In the genomic region with DNA sequence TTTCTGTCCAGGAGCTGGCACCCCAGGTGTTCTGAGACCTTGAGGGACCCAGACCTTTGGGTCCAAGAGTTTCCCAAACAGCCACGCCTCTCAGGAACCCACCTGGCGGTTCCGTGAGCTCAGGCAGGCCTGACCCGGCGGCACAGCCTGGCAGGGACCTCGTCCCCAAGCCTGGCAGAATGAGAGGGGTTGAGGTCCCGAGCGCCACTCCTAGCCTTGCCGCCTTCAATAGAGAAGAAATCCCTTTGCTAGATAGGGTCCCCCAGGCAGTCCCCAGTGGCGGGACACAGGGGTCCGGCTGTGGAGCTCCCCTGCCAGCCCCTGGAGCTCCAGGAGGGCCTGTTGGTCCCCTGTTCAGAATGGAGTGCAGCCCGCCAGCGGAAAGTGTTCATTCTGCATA, we compare ENCODE assay signal across 19 cellular contexts. TPM values are rescaled to one million over a fixed set of nuclear protein-coding genes. Genes with fewer than 3 reads are reported as not detected.
DNase-seq lines count a peak whose midpoint lies in the region; ATAC-seq and TF ChIP-seq lines count a peak whose summit lies in the region.
"Had no signal": no experiment of that assay in that cellular context is flagged by ENCODE, and none has a peak within 500 bp of the region (broad histone marks: within the 10 kb centered on the region; RNA-seq: fewer than 3 reads in every experiment).

No MANE protein-coding gene starts in this region.

- H3K27ac ChIP-seq in BLaER1 (peak overlapping the region; percentile 18; the same call in 1 of the 2 replicates), OCI-LY7 (ENCODE audit: low read depth, low read length, poor library complexity, severe bottlenecking) (no peak overlapping the region)
- H3K27ac ChIP-seq: Peyer's patch, SJCRH30 had no signal

- no peaks in the 10 kb centered on the region for H3K9me3 ChIP-seq in BLaER1
- H3K9me3 ChIP-seq in OCI-LY7 (ENCODE audit: low read length) = no peaks in the 10 kb centered on the region
- H3K9me3 ChIP-seq: MG63, Peyer's patch, SJCRH30 had no signal

- H3K4me2 ChIP-seq in BLaER1 (no peak overlapping the region), OCI-LY7 (ENCODE audit: low read length) (no peak overlapping the region)

- TSS peak; percentile 46 for BruUV-seq in OCI-LY7 (replicated peaks; lab: Mats Ljungman, UMichigan)

- POLR2A ChIA-PET in OCI-LY7 (lab: Charles Lee) = no interaction called here

- H3K9ac ChIP-seq in BLaER1 = no peak overlapping the region

- DNase-seq in OCI-LY7 (ENCODE audit: low spot score) (no peak), left colon (no peak), sciatic nerve (ENCODE audit: low spot score) (peak; percentile 53), AG08395 (ENCODE audit: low spot score) (no peak), dedifferentiated amniotic fluid mesenchymal stem cell (ENCODE audit: extremely low spot score) (no peak), germinal center (ENCODE audit: low spot score) (no peak), kidney glomerular epithelial cell (lab: John Stamatoyannopoulos, UW) (no peak)
- DNase-seq: CD4-positive, alpha-beta T cell; COR-L47; MG63; NCI-H1436; NCI-H1930; NCI-H226; NCI-H510A treated with DMSO at 0.1 percent for 48 hours; NCI-H748 treated with DMSO at 0.1 percent for 48 hours; SJCRH30 had no signal

- CTCF ChIA-PET in OCI-LY7 (lab: Charles Lee; ENCODE audit: unreplicated experiment) = no interaction called here

- TF ChIP-seq CTCF in OCI-LY7 (conservative IDR thresholded peaks at IDR 0.05; ENCODE audit: low read length) = no peak

- no peaks in the 10 kb centered on the region for H4K20me1 ChIP-seq in BLaER1
- H4K20me1 ChIP-seq in OCI-LY7 (ENCODE audit: insufficient read depth, low read length) = no peaks in the 10 kb centered on the region

- no peaks in the 10 kb centered on the region for H3K9me2 ChIP-seq in OCI-LY7 (ENCODE audit: insufficient read depth, low read length)

- H3K4me3 ChIP-seq in BLaER1 = no peak overlapping the region
- H3K4me3 ChIP-seq in OCI-LY7 (ENCODE audit: low read depth, low read length, poor library complexity, severe bottlenecking) = no peak overlapping the region
- H3K4me3 ChIP-seq: K562, MG63, Peyer's patch, SJCRH30 had no signal

- H3K4me1 ChIP-seq in BLaER1 (peaks cover 46% of the 10 kb centered on the region), OCI-LY7 (ENCODE audit: insufficient read depth, low read length, poor library complexity, severe bottlenecking) (no peaks in the 10 kb centered on the region)
- H3K4me1 ChIP-seq: Peyer's patch, SJCRH30 had no signal

- ATAC-seq in left colon = peak; percentile 14
- ATAC-seq in sciatic nerve = no peak
- ATAC-seq: K562 had no signal

- H2AFZ ChIP-seq in OCI-LY7 (ENCODE audit: low read length) = no peak overlapping the region

- H3K36me3 ChIP-seq in BLaER1 (peaks cover 66% of the 10 kb centered on the region), OCI-LY7 (ENCODE audit: insufficient read depth, low read length) (peaks cover 15% of the 10 kb centered on the region; the same call in 1 of the 2 replicates)
- H3K36me3 ChIP-seq: MG63, SJCRH30 had no signal

- no peaks in the 10 kb centered on the region for H3K79me2 ChIP-seq in OCI-LY7 (ENCODE audit: insufficient read depth, low read depth, low read length)

- intact Hi-C loops in OCI-LY7 (cut with micrococcal nuclease; ENCODE audit: unreplicated experiment) (no loop called here), left colon (cut with DNase I, micrococcal nuclease) (no loop called here), sciatic nerve (cut with DNase I) (no loop called here)

- no peaks in the 10 kb centered on the region for H3K27me3 ChIP-seq in BLaER1
- H3K27me3 ChIP-seq: MG63, Peyer's patch, SJCRH30 had no signal

RNA-seq across cellular contexts. Expression of a gene that starts 10.5 kb away (rescaled TPM):
- total RNA-seq in OCI-LY7 (2014; rRNA removed; shearing (Covaris generic)) = 0.09 and 0.21 TPM in 2 replicates
- 0.19 and 0.55 TPM in 2 replicates for total RNA-seq in OCI-LY7 (2022)
- 1 to 10 TPM; 1.0 to 2.0 TPM for total RNA-seq in left colon
- 1.2 TPM for total RNA-seq in sciatic nerve
